8 cellular contexts compared by ENCODE assay signal in genomic region chr9:37187713-37188439, GRCh38.
DNase-seq lines count a peak whose midpoint lies in the region; ATAC-seq, FAIRE-seq and TF ChIP-seq lines count a peak whose summit lies in the region.

No MANE protein-coding gene starts in this region.

- no peak for TF ChIP-seq CTCF in heart right ventricle (IDR thresholded peaks at IDR 0.05)

- peaks cover 5 to 30% (median 8%) of the 10 kb centered on the region in 3 donors for H3K36me3 Mint-ChIP-seq in immature natural killer cell

- H3K27me3 ChIP-seq in Karpas-422 (ENCODE audit: low read length) (no peaks in the 10 kb centered on the region), heart right ventricle (no peaks in the 10 kb centered on the region)

- no peaks in the 10 kb centered on the region for H3K9me2 ChIP-seq in Karpas-422 (replicated peaks; ENCODE audit: insufficient read depth, low read length)

- no peaks in the 10 kb centered on the region for H3K9me3 Mint-ChIP-seq in immature natural killer cell

- peak overlapping the region; percentile 90 to 95 (median 93) for H3K27ac Mint-ChIP-seq in immature natural killer cell

- no peak overlapping the region for H3K9ac ChIP-seq in Karpas-422 (ENCODE audit: low read length)

- H3K4me2 ChIP-seq in Karpas-422 (ENCODE audit: low read depth, low read length, poor library complexity, severe bottlenecking), result peak overlapping the region; percentile 24

- peaks cover 80% of the 10 kb centered on the region for H3K79me2 ChIP-seq in Karpas-422 (ENCODE audit: low read length)

- H3K4me1 Mint-ChIP-seq in immature natural killer cell, result peaks cover 43 to 67% of the 10 kb centered on the region in 2 donors

- H3K27ac ChIP-seq in Karpas-422 (ENCODE audit: low read length) (peak overlapping the region; percentile 54), heart right ventricle (no peak overlapping the region)

- FAIRE-seq in GM18507 (lab: Jason Lieb, UNC), result peak; percentile 94

- H3K9me3 ChIP-seq in Karpas-422 (ENCODE audit: low read length) (no peaks in the 10 kb centered on the region), heart right ventricle (peaks cover 0 to 5% (median 0%) of the 10 kb centered on the region in 11 donors)

- peaks cover 44% of the 10 kb centered on the region for H3K36me3 ChIP-seq in Karpas-422 (ENCODE audit: insufficient read depth, low read length)
- H3K36me3 ChIP-seq in heart right ventricle, result peaks cover 0 to 26% (median 0%) of the 10 kb centered on the region in 9 donors

- peak; percentile 71 for ATAC-seq in GM21619 (IDR thresholded peaks at IDR 0.05; ENCODE audit: unreplicated experiment)
- no peak for ATAC-seq in heart right ventricle

- H3K27me3 Mint-ChIP-seq in immature natural killer cell (ENCODE audit: low read depth in 3 of 3), result peaks cover 0 to 2% (median 1%) of the 10 kb centered on the region in 3 donors

- no peak overlapping the region for H2AFZ ChIP-seq in Karpas-422 (ENCODE audit: low read length)

- intact Hi-C loops in heart right ventricle (cut with DNase I), result no loop called here

- H3K4me3 Mint-ChIP-seq in immature natural killer cell, result peak overlapping the region; percentile 69 to 94 (median 89)

- H3K4me3 ChIP-seq in Karpas-422 (ENCODE audit: low read length) (no peak overlapping the region), heart right ventricle (no peak overlapping the region)

- WGBS in heart right ventricle, 2 donors, result 93% methylated on average over 5 of the region's 5 CpGs

- peaks cover 66% of the 10 kb centered on the region for H3K4me1 ChIP-seq in Karpas-422 (ENCODE audit: low read length)
- peaks cover 0 to 15% (median 0%) of the 10 kb centered on the region in 9 donors for H3K4me1 ChIP-seq in heart right ventricle

- DNase-seq in GM18507 (ENCODE audit: extremely low spot score, insufficient read length, low read depth) (peak; percentile 44), Karpas-422 (peak; percentile 62), immature natural killer cell (peak; percentile 2 to 9 (median 6)), NCI-H1092 treated with DMSO at 0.1 percent for 48 hours (lab: John Stamatoyannopoulos, UW) (no peak), heart right ventricle (no peak), HuH-7.5 (ENCODE audit: low spot score) (no peak), DMS 273 treated with DMSO at 0.1 percent for 48 hours (lab: John Stamatoyannopoulos, UW) (no peak)

- H4K20me1 ChIP-seq in Karpas-422 (ENCODE audit: insufficient read depth, low read depth, low read length), result no peaks in the 10 kb centered on the region

Comparison
In these comparisons a context has a peak if more than half of its experiments do, and no peak if none do; other contexts are left out.
1. DNase-seq: peak in GM18507 (single experiment), Karpas-422 (single experiment) and immature natural killer cell (3 of 3); none in NCI-H1092 treated with DMSO at 0.1 percent for 48 hours (single experiment), heart right ventricle (0 of 2), HuH-7.5 (single experiment) and DMS 273 treated with DMSO at 0.1 percent for 48 hours (single experiment).